ENCODE assay signal across 26 cellular contexts in genomic region chrX:39818750-39819149, GRCh38.
DNase-seq lines count a peak whose midpoint lies in the region; FAIRE-seq and TF ChIP-seq lines count a peak whose summit lies in the region.
"Had no signal": no experiment of that assay in that cellular context is flagged by ENCODE, and none has a peak within 500 bp of the region (broad histone marks: within the 10 kb centered on the region; RNA-seq: fewer than 3 reads in every experiment).

No MANE protein-coding gene starts in this region.

- H3K4me2 ChIP-seq in H1 (ENCODE audit: insufficient read depth in 1 of 2, low read depth in 2 of 2, low read length in 2 of 2) (peak overlapping the region; percentile 7 to 93; a peak in 2 of 4 replicates), neuronal stem cell (ENCODE audit: insufficient read depth, low read length, poor library complexity, severe bottlenecking) (no peak overlapping the region)

- no peak overlapping the region for H3K4me3 Mint-ChIP-seq in activated naive CD4-positive, alpha-beta T cell treated with anti-CD3 and anti-CD28 coated beads, Interleukin-2, amount 10 ng/mL, durations not matched to agents 7 days and 5 days
- H3K4me3 Mint-ChIP-seq: CD14-positive monocyte had no signal

- peak overlapping the region; percentile 55; the same call in 1 of the 2 replicates for H2BK20ac ChIP-seq in H1 (ENCODE audit: low read length)

- H3K79me1 ChIP-seq in H1 (ENCODE audit: low read depth, low read length) (no peaks in the 10 kb centered on the region), neuronal stem cell (ENCODE audit: low read depth, low read length) (no peaks in the 10 kb centered on the region)

- H3K23me2 ChIP-seq in H1 (ENCODE audit: low read depth, low read length), result peaks cover 5% of the 10 kb centered on the region; the same call in 1 of the 2 replicates

- peaks cover 50% of the 10 kb centered on the region for H3K4me1 ChIP-seq in ES-I3 (ENCODE audit: insufficient read depth, low read length)
- H3K4me1 ChIP-seq in NT2/D1 (ENCODE audit: insufficient read depth, insufficient read length), result peaks cover 26% of the 10 kb centered on the region
- peaks cover 10 to 40% (median 27%) of the 10 kb centered on the region in 4 experiments for H3K4me1 ChIP-seq in H1 (replicated peaks in 1 of 4; ENCODE audit: control insufficient read depth in 3 of 4, insufficient read depth in 4 of 4, low read length in 3 of 4)
- peaks cover 15 to 20% of the 10 kb centered on the region in 2 donors for H3K4me1 ChIP-seq in neuronal stem cell (ENCODE audit: control insufficient read depth in 2 of 2, insufficient read depth in 1 of 2, low read depth in 1 of 2, low read length in 2 of 2)

- H3K9ac ChIP-seq in ES-I3 (ENCODE audit: low read depth, low read length), result peak overlapping the region; percentile 26; the same call in 1 of the 2 replicates
- peak overlapping the region; percentile 68 for H3K9ac ChIP-seq in NT2/D1 (ENCODE audit: insufficient read length, low read depth)
- no peak overlapping the region for H3K9ac ChIP-seq in H1 (replicated peaks in 1 of 4; ENCODE audit: extremely low read depth in 1 of 4, low read depth in 3 of 4, low read length in 3 of 4)
- no peak overlapping the region for H3K9ac ChIP-seq in neuronal stem cell (ENCODE audit: low read depth, low read length, poor library complexity)

- no peaks in the 10 kb centered on the region for H3K9me3 Mint-ChIP-seq in activated naive CD4-positive, alpha-beta T cell treated with anti-CD3 and anti-CD28 coated beads, Interleukin-2, amount 10 ng/mL, durations not matched to agents 7 days and 5 days

- H3K27me3 Mint-ChIP-seq in activated naive CD4-positive, alpha-beta T cell treated with anti-CD3 and anti-CD28 coated beads, Interleukin-2, amount 10 ng/mL, durations not matched to agents 7 days and 5 days, result peaks cover 32% of the 10 kb centered on the region

- no peak for TF ChIP-seq CTCF in H1 (IDR thresholded peaks at IDR 0.05; ENCODE audit: control extremely low read depth in 1 of 3, insufficient read depth in 1 of 3, low read depth in 1 of 3, low read length in 3 of 3)

- TF ChIP-seq RAD21 in H1 (IDR thresholded peaks at IDR 0.05 in 1 of 2, conservative IDR thresholded peaks at IDR 0.05 in 1 of 2; ENCODE audit: low read depth in 2 of 2, low read length in 2 of 2), result no peak

- no peak overlapping the region for H3K27ac Mint-ChIP-seq in activated naive CD4-positive, alpha-beta T cell treated with anti-CD3 and anti-CD28 coated beads, Interleukin-2, amount 10 ng/mL, durations not matched to agents 7 days and 5 days
- H3K27ac Mint-ChIP-seq: CD14-positive monocyte had no signal

- H3K79me2 ChIP-seq in H1 (ENCODE audit: control insufficient read depth in 1 of 2, insufficient read depth in 2 of 2, low read length in 2 of 2), result no peaks in the 10 kb centered on the region; a peak in 1 of 4 replicates

- H4K91ac ChIP-seq in H1 (replicated peaks; ENCODE audit: insufficient read length, low read length) (peak overlapping the region; percentile 55), neuronal stem cell (ENCODE audit: low read depth, low read length, poor library complexity) (no peak overlapping the region)

- H2BK5ac ChIP-seq in H1 (ENCODE audit: low read depth, low read length) (peak overlapping the region; percentile 66; the same call in 1 of the 2 replicates), neuronal stem cell (ENCODE audit: low read length) (no peak overlapping the region)

- H3K4me3 ChIP-seq in NT2/D1 (ENCODE audit: insufficient read length, low read depth), result no peak overlapping the region
- no peak overlapping the region for H3K4me3 ChIP-seq in H1 (ENCODE audit: extremely low read depth in 1 of 4, insufficient read depth in 2 of 4, low read depth in 3 of 4, low read length in 4 of 4)
- H3K4me3 ChIP-seq in neuronal stem cell (ENCODE audit: low read length in 2 of 2), result no peak overlapping the region
- H3K4me3 ChIP-seq: MG63 had no signal

- H2BK15ac ChIP-seq in H1 (ENCODE audit: low read length) (no peak overlapping the region), neuronal stem cell (ENCODE audit: low read length) (no peak overlapping the region)

- CTCF ChIA-PET in H1 (lab: Charles Lee; ENCODE audit: partially characterized antibody), result interaction anchor here (0.8 to 1.5 kb wide), 5 partner anchors 9 to 87 kb away, joined by 3 to 4 read pairs (median 4); no protein-coding TSS in a partner anchor
- CTCF ChIA-PET in activated naive CD4-positive, alpha-beta T cell treated with anti-CD3 and anti-CD28 coated beads, Interleukin-2, amount 10 ng/mL, durations not matched to agents 7 days and 5 days (lab: Charles Lee), result interaction anchor here (2.5 kb wide), 1 partner anchor 36 kb away, joined by 8 read pairs; no protein-coding TSS in a partner anchor

- H2AK5ac ChIP-seq in H1 (ENCODE audit: low read depth, low read length), result peak overlapping the region; percentile 53; the same call in 1 of the 2 replicates
- no peak overlapping the region for H2AK5ac ChIP-seq in neuronal stem cell (ENCODE audit: low read depth, low read length)

- H3K27ac ChIP-seq in H1 (ENCODE audit: low read depth, low read length), result no peak overlapping the region
- H3K27ac ChIP-seq in neuronal stem cell (replicated peaks; ENCODE audit: low read length), result no peak overlapping the region
- H3K27ac ChIP-seq: RWPE1 had no signal

- 0 out of 2 replicates have a peak, but pooled peaks cover 6% of the 10 kb centered on the region for H3K9me3 ChIP-seq in ES-I3 (ENCODE audit: control insufficient read depth, insufficient read depth, low read length)
- no peaks in the 10 kb centered on the region for H3K9me3 ChIP-seq in NT2/D1 (ENCODE audit: insufficient read depth, low read length)
- no peaks in the 10 kb centered on the region for H3K9me3 ChIP-seq in H1 (ENCODE audit: insufficient read depth in 2 of 2, low read depth in 1 of 2, low read length in 1 of 2)
- peaks cover 0 to 3% of the 10 kb centered on the region in 2 donors for H3K9me3 ChIP-seq in neuronal stem cell (replicated peaks in 1 of 2; ENCODE audit: control insufficient read depth in 2 of 2, insufficient read depth in 1 of 2, low read depth in 1 of 2, low read length in 2 of 2)
- H3K9me3 ChIP-seq: BE2C, MG63 had no signal

- TF ChIP-seq POLR2A in H1 (IDR thresholded peaks at IDR 0.05; ENCODE audit: control extremely low read depth in 1 of 2, low read depth in 2 of 2, low read length in 2 of 2), result no peak

- no peaks in the 10 kb centered on the region for H3K36me3 ChIP-seq in ES-I3 (ENCODE audit: insufficient read depth, low read length)
- H3K36me3 ChIP-seq in NT2/D1 (ENCODE audit: insufficient read depth, insufficient read length, low read length), result no peaks in the 10 kb centered on the region
- H3K36me3 ChIP-seq in H1 (ENCODE audit: control insufficient read depth in 2 of 4, insufficient read depth in 4 of 4, low read length in 3 of 4), result no peaks in the 10 kb centered on the region
- no peaks in the 10 kb centered on the region for H3K36me3 ChIP-seq in neuronal stem cell (replicated peaks in 1 of 2; ENCODE audit: control insufficient read depth in 2 of 2, insufficient read depth in 2 of 2, low read length in 2 of 2)
- H3K36me3 ChIP-seq: BE2C, MG63 had no signal

- H4K5ac ChIP-seq in H1 (ENCODE audit: insufficient read length, low read depth, low read length), result peak overlapping the region; percentile 36

- H4K8ac ChIP-seq in H1 (ENCODE audit: extremely low read depth, insufficient read depth, low read length) (no peak overlapping the region; the same call in 1 of the 2 replicates), neuronal stem cell (ENCODE audit: low read depth, low read length) (no peak overlapping the region)

- H3K27me3 ChIP-seq in NT2/D1 (ENCODE audit: insufficient read depth, insufficient read length), result peaks cover 7% of the 10 kb centered on the region
- H3K27me3 ChIP-seq in H1 (replicated peaks in 1 of 4; ENCODE audit: control insufficient read depth in 3 of 4, extremely low read depth in 1 of 4, insufficient read depth in 3 of 4, low read length in 3 of 4), result peaks cover 0 to 4% (median 0%) of the 10 kb centered on the region in 4 experiments; a peak in 1 of 7 replicates
- H3K27me3 ChIP-seq in neuronal stem cell (ENCODE audit: control insufficient read depth in 3 of 3, insufficient read depth in 3 of 3, low read depth in 1 of 3, low read length in 3 of 3), result no peaks in the 10 kb centered on the region
- H3K27me3 ChIP-seq: BE2C, MG63 had no signal

- no peak for DNase-seq in NT2/D1 (ENCODE audit: low read depth, low spot score)
- DNase-seq in H1 (ENCODE audit: low read depth in 1 of 2, low spot score in 2 of 2), result no peak
- no peak for DNase-seq in neuronal stem cell (ENCODE audit: low spot score)
- no peak for DNase-seq in activated naive CD4-positive, alpha-beta T cell treated with anti-CD3 and anti-CD28 coated beads, Interleukin-2, amount 10 ng/mL, durations not matched to agents 7 days and 5 days
- DNase-seq in DMS153 treated with DMSO at 0.1 percent for 48 hours (lab: John Stamatoyannopoulos, UW; ENCODE audit: unreplicated experiment), result no peak
- DNase-seq in NCI-H748 treated with DMSO at 0.1 percent for 48 hours (lab: John Stamatoyannopoulos, UW), result no peak
- DNase-seq: 8988T; ACHN; Calu3; CD8-positive, alpha-beta memory T cell; DND-41; GOT3; HCEC 1CT; Kasumi-1; NCI-H1694; NCI-H2029 treated with DMSO at 0.1 percent for 48 hours; NCI-H2227 treated with DMSO at 0.1 percent for 48 hours; NCI-H526 treated with DMSO at 0.1 percent for 48 hours; SHP77 had no signal

- H2AFZ ChIP-seq in H1 (ENCODE audit: low read length), result no peak overlapping the region
- no peak overlapping the region for H2AFZ ChIP-seq in neuronal stem cell (ENCODE audit: low read length)

- no CpG with 5 or more reads among the region's 7 CpGs for WGBS in H1 (ENCODE audit: extremely low coverage in 1 of 2, insufficient coverage in 1 of 2, insufficient read length in 1 of 2, insufficient replicate concordance in 2 of 2, low coverage in 1 of 2, low lambda C conversion rate in 2 of 2, missing lambda C conversion rate in 1 of 2), 2 experiments
- no CpG with 5 or more reads among the region's 7 CpGs for WGBS in neuronal stem cell (ENCODE audit: extremely low coverage in 2 of 2, insufficient read length in 2 of 2, insufficient replicate concordance in 1 of 2), 2 donors

- no peaks in the 10 kb centered on the region for H3K36me3 Mint-ChIP-seq in activated naive CD4-positive, alpha-beta T cell treated with anti-CD3 and anti-CD28 coated beads, Interleukin-2, amount 10 ng/mL, durations not matched to agents 7 days and 5 days
- H3K36me3 Mint-ChIP-seq: CD14-positive monocyte had no signal

- H3K23ac ChIP-seq in H1 (ENCODE audit: insufficient read length) (no peak overlapping the region), neuronal stem cell (ENCODE audit: low read depth, low read length, poor library complexity) (no peak overlapping the region)

- H3K4me1 Mint-ChIP-seq in activated naive CD4-positive, alpha-beta T cell treated with anti-CD3 and anti-CD28 coated beads, Interleukin-2, amount 10 ng/mL, durations not matched to agents 7 days and 5 days, result peaks cover 34% of the 10 kb centered on the region

- H2BK120ac ChIP-seq in H1 (replicated peaks; ENCODE audit: low read depth, low read length) (no peak overlapping the region), neuronal stem cell (ENCODE audit: low read depth, low read length) (no peak overlapping the region)

- H3K4ac ChIP-seq in H1 (replicated peaks; ENCODE audit: insufficient read length, low read depth, low read length), result no peak overlapping the region
- no peak overlapping the region for H3K4ac ChIP-seq in neuronal stem cell (ENCODE audit: low read length)

- H4K20me1 ChIP-seq in H1 (replicated peaks in 1 of 2; ENCODE audit: control insufficient read depth in 1 of 2, insufficient read depth in 2 of 2, low read length in 2 of 2), result no peaks in the 10 kb centered on the region

- POLR2A ChIA-PET in H1 (lab: Charles Lee; ENCODE audit: partially characterized antibody), result interaction anchor here (3.3 kb wide), 1 partner anchor 21 kb away, joined by 15 read pairs; no protein-coding TSS in a partner anchor

- H3K56ac ChIP-seq in H1 (replicated peaks; ENCODE audit: insufficient read length, low read depth, low read length), result no peak overlapping the region

- no peak for TF ChIP-seq EP300 in H1 (IDR thresholded peaks at IDR 0.05; ENCODE audit: borderline replicate concordance in 1 of 2, low read depth in 2 of 2, low read length in 2 of 2)

- FAIRE-seq in H1 (lab: Jason Lieb, UNC), result no peak
- FAIRE-seq: GM18507, HepG2 had no signal

- H2BK12ac ChIP-seq in H1 (ENCODE audit: low read depth, low read length) (peak overlapping the region; percentile 94; the same call in 1 of the 2 replicates), neuronal stem cell (ENCODE audit: low read length) (no peak overlapping the region)

- H3K18ac ChIP-seq in H1 (ENCODE audit: extremely low read depth, low read length) (peak overlapping the region; percentile 93), neuronal stem cell (ENCODE audit: low read length) (peak overlapping the region; percentile 57)

- H3K14ac ChIP-seq in H1 (ENCODE audit: insufficient read length) (no peak overlapping the region), neuronal stem cell (ENCODE audit: low read length) (no peak overlapping the region)

Comparison
In these comparisons a context has a peak if more than half of its experiments do, and no peak if none do; other contexts are left out.
1. H3K9ac ChIP-seq: peak in ES-I3 (single experiment) and NT2/D1 (single experiment); none in H1 (0 of 4) and neuronal stem cell (single experiment).